7 cellular contexts compared by ENCODE assay signal in the genomic region with DNA sequence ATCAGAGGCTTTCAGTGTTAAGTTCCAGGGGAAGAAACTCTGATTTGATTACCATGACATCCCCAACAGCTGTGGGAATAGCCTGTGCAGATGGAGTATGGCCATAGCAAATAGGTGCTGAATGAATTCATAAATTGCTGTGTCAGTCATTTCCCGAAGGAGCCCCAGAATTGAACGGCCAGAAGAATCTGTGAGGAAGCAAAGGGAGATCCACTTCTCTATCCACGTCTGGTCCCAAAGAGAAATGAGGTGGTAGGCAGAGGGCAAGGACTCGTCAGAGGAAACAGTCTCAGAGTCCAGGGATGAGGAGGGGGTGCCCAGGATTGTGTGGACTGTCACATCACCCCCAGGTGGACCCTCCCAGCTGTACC. TPM values are rescaled to one million over a fixed set of nuclear protein-coding genes. Genes with fewer than 3 reads are reported as not detected.
DNase-seq lines count a peak whose midpoint lies in the region; ATAC-seq and TF ChIP-seq lines count a peak whose summit lies in the region.

No MANE protein-coding gene starts in this region.

- no peaks in the 10 kb centered on the region for H3K9me3 ChIP-seq in OCI-LY7 (ENCODE audit: low read length)
- H3K9me3 ChIP-seq in adipocyte (ENCODE audit: control insufficient read depth, low read length) = no peaks in the 10 kb centered on the region
- no peaks in the 10 kb centered on the region for H3K9me3 ChIP-seq in right lobe of liver
- no peaks in the 10 kb centered on the region for H3K9me3 ChIP-seq in subcutaneous abdominal adipose tissue (ENCODE audit: control insufficient read depth in 5 of 5, low read length in 5 of 5)

- TF ChIP-seq CTCF in OCI-LY7 (conservative IDR thresholded peaks at IDR 0.05; ENCODE audit: low read length) = no peak
- TF ChIP-seq CTCF in right lobe of liver (IDR thresholded peaks at IDR 0.05) = no peak

- H3K27me3 ChIP-seq in adipocyte (replicated peaks; ENCODE audit: control insufficient read depth, insufficient read depth, low read length) (no peaks in the 10 kb centered on the region), right lobe of liver (no peaks in the 10 kb centered on the region), subcutaneous abdominal adipose tissue (ENCODE audit: control insufficient read depth in 5 of 5, insufficient read depth in 4 of 5, low read length in 5 of 5) (no peaks in the 10 kb centered on the region)

- no peaks in the 10 kb centered on the region; the same call in 1 of the 2 replicates for H4K20me1 ChIP-seq in OCI-LY7 (ENCODE audit: insufficient read depth, low read length)

- H3K79me2 ChIP-seq in OCI-LY7 (ENCODE audit: insufficient read depth, low read depth, low read length) = peaks cover 41% of the 10 kb centered on the region; the same call in 1 of the 2 replicates

- BruUV-seq in OCI-LY7 (replicated peaks; lab: Mats Ljungman, UMichigan) = no TSS peak

- H2AFZ ChIP-seq in OCI-LY7 (ENCODE audit: low read length) = no peak overlapping the region

- peak overlapping the region; percentile 83 for H3K4me2 ChIP-seq in OCI-LY7 (ENCODE audit: low read length)

- peak overlapping the region; percentile 74 for H3K27ac ChIP-seq in OCI-LY7 (ENCODE audit: low read depth, low read length, poor library complexity, severe bottlenecking)
- H3K27ac ChIP-seq in right lobe of liver = peak overlapping the region in 2 of 3 donors; percentile 72 to 93
- peak overlapping the region; percentile 75 for H3K27ac ChIP-seq in subcutaneous abdominal adipose tissue (ENCODE audit: low read depth, low read length)

- no peak for TF ChIP-seq POLR2A in right lobe of liver (IDR thresholded peaks at IDR 0.05)

- ATAC-seq in right lobe of liver (no peak), sciatic nerve (no peak)

- 21% methylated on average over 3 of the region's 4 CpGs for WGBS in right lobe of liver (ENCODE audit: insufficient coverage, low coverage, low lambda C conversion rate, missing lambda C conversion rate)

- peak overlapping the region; percentile 82 for H3K4me3 ChIP-seq in OCI-LY7 (ENCODE audit: low read depth, low read length, poor library complexity, severe bottlenecking)
- peak overlapping the region; percentile 91 for H3K4me3 ChIP-seq in adipocyte (ENCODE audit: low read length)
- H3K4me3 ChIP-seq in right lobe of liver = peak overlapping the region in 2 of 3 donors; percentile 65 to 74
- peak overlapping the region in 3 of 5 donors; percentile 83 to 89 (median 87) for H3K4me3 ChIP-seq in subcutaneous abdominal adipose tissue (ENCODE audit: low read depth in 1 of 5, low read length in 5 of 5)

- H3K36me3 ChIP-seq in OCI-LY7 (ENCODE audit: insufficient read depth, low read length) (peaks cover 8% of the 10 kb centered on the region), adipocyte (ENCODE audit: control insufficient read depth, insufficient read depth, low read length, severe bottlenecking) (no peaks in the 10 kb centered on the region), right lobe of liver (peaks cover 0 to 3% (median 0%) of the 10 kb centered on the region in 4 donors), subcutaneous abdominal adipose tissue (ENCODE audit: control insufficient read depth in 5 of 5, insufficient read depth in 5 of 5, low read length in 5 of 5) (peaks cover 0 to 3% (median 0%) of the 10 kb centered on the region in 5 donors)

- no peak for DNase-seq in OCI-LY7 (ENCODE audit: low spot score)
- peak; percentile 12 for DNase-seq in adipocyte (ENCODE audit: low read depth)
- no peak for DNase-seq in right lobe of liver
- DNase-seq in DMS79 treated with DMSO at 0.1 percent for 48 hours (lab: John Stamatoyannopoulos, UW) = no peak
- no peak for DNase-seq in sciatic nerve (ENCODE audit: low spot score)
- DNase-seq in DMS79 (lab: John Stamatoyannopoulos, UW) = no peak

- CTCF ChIA-PET in OCI-LY7 (lab: Charles Lee; ENCODE audit: unreplicated experiment) = interaction anchor here (0.5 kb wide), 2 partner anchors 116 to 699 kb away, joined by 3 to 4 read pairs; partner anchors contain the start of gene TBCC

- POLR2A ChIA-PET in OCI-LY7 (lab: Charles Lee) = interaction anchor here (0.5 to 3.8 kb wide), 7 partner anchors 25 to 316 kb away, joined by 3 to 11 read pairs (median 3); partner anchors contain the start of gene TOMM6

- intact Hi-C loops in OCI-LY7 (cut with micrococcal nuclease; ENCODE audit: unreplicated experiment) = loop anchor here (10.0 kb wide), 2 partner anchors 442 to 502 kb away; partner anchors contain the start of gene FOXP4
- intact Hi-C loops in right lobe of liver (cut with DNase I) = loop anchor here in 1 of 2 donors (10.0 kb wide), 2 partner anchors 112 to 262 kb away; partner anchors contain the start of genes PRICKLE4 and TOMM6
- intact Hi-C loops in sciatic nerve (cut with DNase I) = no loop called here

- H3K9me2 ChIP-seq in OCI-LY7 (ENCODE audit: insufficient read depth, low read length) = no peaks in the 10 kb centered on the region

- H3K9ac ChIP-seq in adipocyte (ENCODE audit: low read length) = peak overlapping the region; percentile 88
- peak overlapping the region in 4 of 5 donors; percentile 3 to 84 (median 40) for H3K9ac ChIP-seq in subcutaneous abdominal adipose tissue (ENCODE audit: low read length in 5 of 5)

- peaks cover 73% of the 10 kb centered on the region for H3K4me1 ChIP-seq in OCI-LY7 (ENCODE audit: insufficient read depth, low read length, poor library complexity, severe bottlenecking)
- peaks cover 63% of the 10 kb centered on the region for H3K4me1 ChIP-seq in adipocyte (ENCODE audit: control insufficient read depth, insufficient read depth, low read length)
- H3K4me1 ChIP-seq in right lobe of liver = peaks cover 0 to 43% (median 14%) of the 10 kb centered on the region in 4 donors
- peaks cover 15 to 80% (median 73%) of the 10 kb centered on the region in 5 donors for H3K4me1 ChIP-seq in subcutaneous abdominal adipose tissue (ENCODE audit: control insufficient read depth in 5 of 5, insufficient read depth in 5 of 5, low read length in 5 of 5)

RNA-seq across cellular contexts. Expression of gene TAF8, which starts 3.1 kb away (rescaled TPM):
- 33.2 and 35.1 TPM in 2 replicates for total RNA-seq in OCI-LY7 (2014; rRNA removed; shearing (Covaris generic))
- total RNA-seq in OCI-LY7 (2022) (47.8 and 56.0 TPM in 2 replicates), right lobe of liver (10 to 100 TPM in 4 of 6 experiments, 1 to 10 TPM in 2; 6.7 to 14.7 (median 11.9) TPM), sciatic nerve (28.6 TPM)
